8 cellular contexts compared by ENCODE assay signal in genomic region chr1:154943649-154944421, GRCh38. TPM values are rescaled to one million over a fixed set of nuclear protein-coding genes. Genes with fewer than 3 reads are reported as not detected.
A peak's percentile ranks its signal among the peaks of the same experiment; 100 is the strongest.
DNase-seq lines count a peak whose midpoint lies in the region; ATAC-seq, FAIRE-seq and TF ChIP-seq lines count a peak whose summit lies in the region.

No MANE protein-coding gene starts in this region.

- H3K4me1 Mint-ChIP-seq in naive thymus-derived CD8-positive, alpha-beta T cell: peaks cover 24 to 64% (median 55%) of the 10 kb centered on the region in 4 donors

- TF ChIP-seq CTCF in WERI-Rb-1 (IDR thresholded peaks at IDR 0.05; ENCODE audit: low read depth, low read length) (peak; percentile 100), endothelial cell of umbilical vein (IDR thresholded peaks at IDR 0.05; ENCODE audit: extremely low read depth in 1 of 2, insufficient read depth in 1 of 2, low read depth in 1 of 2, low read length in 2 of 2) (peak; percentile 69 to 85)

- no peaks in the 10 kb centered on the region for H4K20me1 ChIP-seq in endothelial cell of umbilical vein (replicated peaks; ENCODE audit: control insufficient read depth, extremely low read depth, insufficient read depth, low read length)

- peak; percentile 51 to 56 for DNase-seq in SHP77 (lab: John Stamatoyannopoulos, UW)
- DNase-seq in SHP77 treated with DMSO at 0.1 percent for 48 hours (lab: John Stamatoyannopoulos, UW): no peak
- DNase-seq in NAMALWA (ENCODE audit: low spot score): peak; percentile 95
- DNase-seq in WERI-Rb-1: peak; percentile 76
- peak; percentile 29 for DNase-seq in endothelial cell of umbilical vein (ENCODE audit: low read depth, low spot score)
- DNase-seq in naive thymus-derived CD8-positive, alpha-beta T cell: peak in 1 of 10 donors; percentile 35

- peaks cover 0 to 46% (median 5%) of the 10 kb centered on the region in 3 donors for H3K36me3 Mint-ChIP-seq in naive thymus-derived CD8-positive, alpha-beta T cell

- POLR2A ChIA-PET in endothelial cell of umbilical vein (lab: Charles Lee): interaction anchor here (1.1 to 1.4 kb wide), 2 partner anchors 29 to 384 kb away, joined by 3 read pairs; no protein-coding TSS in a partner anchor
- POLR2A ChIA-PET in naive thymus-derived CD8-positive, alpha-beta T cell (lab: Charles Lee): interaction anchor here (0.6 to 1.5 kb wide), 9 partner anchors 17 to 976 kb away, joined by 3 to 7 read pairs (median 3); partner anchors contain the start of genes CREB3L4 and PYGO2

- no peak for TF ChIP-seq POLR2A in endothelial cell of umbilical vein (IDR thresholded peaks at IDR 0.05; ENCODE audit: low read depth, low read length)

- no peaks in the 10 kb centered on the region for H3K4me1 ChIP-seq in endothelial cell of umbilical vein (ENCODE audit: control insufficient read depth, extremely low read depth, insufficient read depth, low read length)

- peak overlapping the region in 5 of 10 donors; percentile 8 to 74 (median 38) for H3K4me3 Mint-ChIP-seq in naive thymus-derived CD8-positive, alpha-beta T cell

- H3K9ac ChIP-seq in endothelial cell of umbilical vein (replicated peaks; ENCODE audit: extremely low read depth, insufficient read depth, low read length): no peak overlapping the region

- no peaks in the 10 kb centered on the region for H3K9me1 ChIP-seq in endothelial cell of umbilical vein (replicated peaks; ENCODE audit: control insufficient read depth, extremely low read depth, insufficient read depth, low read length)

- H3K27ac ChIP-seq in WERI-Rb-1 (0 out of 2 replicates have a peak overlapping the region, but pooled peaks have one; percentile 7), endothelial cell of umbilical vein (ENCODE audit: insufficient read depth, low read depth, low read length) (no peak overlapping the region)

- peaks cover 46% of the 10 kb centered on the region for H3K36me3 ChIP-seq in WERI-Rb-1
- H3K36me3 ChIP-seq in endothelial cell of umbilical vein (ENCODE audit: control insufficient read depth in 2 of 2, extremely low read depth in 1 of 2, insufficient read depth in 2 of 2, low read length in 2 of 2): peaks cover 0 to 25% of the 10 kb centered on the region in 2 experiments

- FAIRE-seq in endothelial cell of umbilical vein (lab: Jason Lieb, UNC): peak; percentile 90

- H3K4me3 ChIP-seq in WERI-Rb-1 (ENCODE audit: low read depth, low read length) (no peak overlapping the region), endothelial cell of umbilical vein (replicated peaks in 1 of 3; ENCODE audit: insufficient read depth in 1 of 3, low read depth in 1 of 3, low read length in 3 of 3) (no peak overlapping the region)

- H3K4me2 ChIP-seq in endothelial cell of umbilical vein (ENCODE audit: insufficient read depth, low read length): no peak overlapping the region

- no peak overlapping the region for H2AFZ ChIP-seq in endothelial cell of umbilical vein (ENCODE audit: low read depth, low read length)

- H3K27ac Mint-ChIP-seq in naive thymus-derived CD8-positive, alpha-beta T cell: peak overlapping the region; percentile 78 to 94 (median 90)

- peak in 1 of 2 donors; percentile 24 for ATAC-seq in naive thymus-derived CD8-positive, alpha-beta T cell
- ATAC-seq in HG02678 (IDR thresholded peaks at IDR 0.05; ENCODE audit: unreplicated experiment) (no peak), GM21390 (IDR thresholded peaks at IDR 0.05; ENCODE audit: unreplicated experiment) (no peak)

- no peaks in the 10 kb centered on the region for H3K79me2 ChIP-seq in endothelial cell of umbilical vein (ENCODE audit: control insufficient read depth, insufficient read depth, low read length)

- TSS peak; percentile 71 for BruUV-seq in endothelial cell of umbilical vein (replicated peaks; lab: Mats Ljungman, UMichigan)

- H3K27me3 ChIP-seq in WERI-Rb-1 (ENCODE audit: insufficient read depth, low read depth, severe bottlenecking) (no peaks in the 10 kb centered on the region), endothelial cell of umbilical vein (ENCODE audit: control insufficient read depth in 2 of 2, insufficient read depth in 2 of 2, low read length in 2 of 2) (no peaks in the 10 kb centered on the region)

- H3K27me3 Mint-ChIP-seq in naive thymus-derived CD8-positive, alpha-beta T cell: no peaks in the 10 kb centered on the region

- H3K9me3 ChIP-seq in WERI-Rb-1 (ENCODE audit: severe bottlenecking) (no peaks in the 10 kb centered on the region), endothelial cell of umbilical vein (replicated peaks; ENCODE audit: control insufficient read depth, insufficient read depth, low read length) (no peaks in the 10 kb centered on the region)

- intact Hi-C loops in endothelial cell of umbilical vein (cut with micrococcal nuclease): no loop called here

- CTCF ChIA-PET in endothelial cell of umbilical vein (lab: Charles Lee): interaction anchor here (0.6 to 3.4 kb wide), 26 partner anchors 9 to 459 kb away, joined by 3 to 19 read pairs (median 4); partner anchors contain the start of gene CKS1B

- H3K9me3 Mint-ChIP-seq in naive thymus-derived CD8-positive, alpha-beta T cell: no peaks in the 10 kb centered on the region

- dilution Hi-C loops in endothelial cell of umbilical vein (cut with MboI; ENCODE audit: extremely low pct_ligation_motif_present, low sequenced_read_pairs): no loop called here

TF ChIP-seq in endothelial cell of umbilical vein, 7 proteins besides CTCF, POLR2A, EP300 and RAD21 (continues in another document):
- no peak for TF ChIP-seq GATA2 (IDR thresholded peaks at IDR 0.05; ENCODE audit: insufficient read depth, insufficient read length, low read depth, low read length)
- no peak for TF ChIP-seq EZH2 (IDR thresholded peaks at IDR 0.05; ENCODE audit: borderline replicate concordance, low read depth, low read length, severe bottlenecking)

RNA-seq across cellular contexts. Expression of gene PMVK, which starts 7.3 kb away (rescaled TPM):
- 22.6 and 23.0 TPM in 2 replicates for total RNA-seq in endothelial cell of umbilical vein
- polyA plus RNA-seq in endothelial cell of umbilical vein: 24.0 and 32.7 TPM in 2 replicates
- polyA plus RNA-seq in endothelial cell of umbilical vein (2011; cell fraction: cytosol; rRNA removed): 32.2 and 37.9 TPM in 2 replicates
- 12.4 and 14.4 TPM in 2 replicates for polyA plus RNA-seq in endothelial cell of umbilical vein (2011; cell fraction: nucleus; rRNA removed)
- polyA plus RNA-seq in endothelial cell of umbilical vein (2012): 27.9 and 30.5 TPM in 2 replicates
- 13.1 and 15.8 TPM in 2 replicates for polyA minus RNA-seq in endothelial cell of umbilical vein
- polyA minus RNA-seq in endothelial cell of umbilical vein (2011; cell fraction: cytosol; rRNA and poly(A)+ RNA removed): 18.8 TPM
- polyA minus RNA-seq in endothelial cell of umbilical vein (2011; cell fraction: nucleus; rRNA and poly(A)+ RNA removed): 2.9 and 3.3 TPM in 2 replicates
- 10 to 100 TPM; 11.7 to 13.5 TPM for total RNA-seq in naive thymus-derived CD8-positive, alpha-beta T cell
- 10 to 100 TPM; 41.0 to 45.7 (median 45.1) TPM for polyA plus RNA-seq in naive thymus-derived CD8-positive, alpha-beta T cell

RNA-seq across cellular contexts. Expression of gene PBXIP1, which starts 12.1 kb away (rescaled TPM):
- total RNA-seq in endothelial cell of umbilical vein: 49.0 and 49.4 TPM in 2 replicates
- 45.0 and 54.7 TPM in 2 replicates for polyA plus RNA-seq in endothelial cell of umbilical vein
- 50.0 and 61.1 TPM in 2 replicates for polyA plus RNA-seq in endothelial cell of umbilical vein (2011; cell fraction: cytosol; rRNA removed)
- polyA plus RNA-seq in endothelial cell of umbilical vein (2011; cell fraction: nucleus; rRNA removed): 76.7 and 77.1 TPM in 2 replicates
- polyA plus RNA-seq in endothelial cell of umbilical vein (2012): 45.2 and 46.0 TPM in 2 replicates
- polyA minus RNA-seq in endothelial cell of umbilical vein: 60.7 and 62.5 TPM in 2 replicates
- polyA minus RNA-seq in endothelial cell of umbilical vein (2011; cell fraction: cytosol; rRNA and poly(A)+ RNA removed): 8.9 TPM
- polyA minus RNA-seq in endothelial cell of umbilical vein (2011; cell fraction: nucleus; rRNA and poly(A)+ RNA removed): 20.8 and 23.4 TPM in 2 replicates
- total RNA-seq in naive thymus-derived CD8-positive, alpha-beta T cell: 100 to 1,000 TPM; 317 to 319 TPM
- polyA plus RNA-seq in naive thymus-derived CD8-positive, alpha-beta T cell: 100 to 1,000 TPM; 182 to 239 (median 183) TPM

RNA-seq across cellular contexts. Expression of gene PYGO2, which starts 17.7 kb away (rescaled TPM):
- total RNA-seq in endothelial cell of umbilical vein: 21.5 and 21.9 TPM in 2 replicates
- polyA plus RNA-seq in endothelial cell of umbilical vein: 19.3 and 19.5 TPM in 2 replicates
- polyA plus RNA-seq in endothelial cell of umbilical vein (2011; cell fraction: cytosol; rRNA removed): 15.7 and 17.9 TPM in 2 replicates
- polyA plus RNA-seq in endothelial cell of umbilical vein (2011; cell fraction: nucleus; rRNA removed): 29.3 and 31.7 TPM in 2 replicates
- 9.3 and 13.0 TPM in 2 replicates for polyA plus RNA-seq in endothelial cell of umbilical vein (2012)
- 12.3 and 12.6 TPM in 2 replicates for polyA minus RNA-seq in endothelial cell of umbilical vein
- 30.9 TPM for polyA minus RNA-seq in endothelial cell of umbilical vein (2011; cell fraction: cytosol; rRNA and poly(A)+ RNA removed)
- 6.4 and 9.2 TPM in 2 replicates for polyA minus RNA-seq in endothelial cell of umbilical vein (2011; cell fraction: nucleus; rRNA and poly(A)+ RNA removed)
- total RNA-seq in naive thymus-derived CD8-positive, alpha-beta T cell: 10 to 100 TPM; 55.6 to 57.3 TPM
- polyA plus RNA-seq in naive thymus-derived CD8-positive, alpha-beta T cell: 10 to 100 TPM; 21.5 to 50.8 (median 35.8) TPM

RNA-seq across cellular contexts. Expression of gene SHC1, which starts 26.7 kb away (rescaled TPM):
- total RNA-seq in endothelial cell of umbilical vein: 286 and 316 TPM in 2 replicates
- 324 and 379 TPM in 2 replicates for polyA plus RNA-seq in endothelial cell of umbilical vein
- polyA plus RNA-seq in endothelial cell of umbilical vein (2011; cell fraction: cytosol; rRNA removed): 270 and 289 TPM in 2 replicates
- polyA plus RNA-seq in endothelial cell of umbilical vein (2011; cell fraction: nucleus; rRNA removed): 1,209 and 1,535 TPM in 2 replicates
- 283 and 289 TPM in 2 replicates for polyA plus RNA-seq in endothelial cell of umbilical vein (2012)
- 398 and 421 TPM in 2 replicates for polyA minus RNA-seq in endothelial cell of umbilical vein
- 78.9 TPM for polyA minus RNA-seq in endothelial cell of umbilical vein (2011; cell fraction: cytosol; rRNA and poly(A)+ RNA removed)
- polyA minus RNA-seq in endothelial cell of umbilical vein (2011; cell fraction: nucleus; rRNA and poly(A)+ RNA removed): 156 and 190 TPM in 2 replicates
- 10 to 100 TPM; 60.7 to 68.5 TPM for total RNA-seq in naive thymus-derived CD8-positive, alpha-beta T cell
- polyA plus RNA-seq in naive thymus-derived CD8-positive, alpha-beta T cell: 10 to 100 TPM; 22.6 to 27.4 (median 24.4) TPM

RNA-seq across cellular contexts. Expression of gene CKS1B, which starts 30.6 kb away (rescaled TPM):
- 126 and 128 TPM in 2 replicates for total RNA-seq in endothelial cell of umbilical vein
- 280 and 319 TPM in 2 replicates for polyA plus RNA-seq in endothelial cell of umbilical vein
- polyA plus RNA-seq in endothelial cell of umbilical vein (2011; cell fraction: cytosol; rRNA removed): 344 and 372 TPM in 2 replicates
- polyA plus RNA-seq in endothelial cell of umbilical vein (2011; cell fraction: nucleus; rRNA removed): 121 and 129 TPM in 2 replicates
- polyA plus RNA-seq in endothelial cell of umbilical vein (2012): 88.1 and 218 TPM in 2 replicates
- 130 and 146 TPM in 2 replicates for polyA minus RNA-seq in endothelial cell of umbilical vein
- 115 TPM for polyA minus RNA-seq in endothelial cell of umbilical vein (2011; cell fraction: cytosol; rRNA and poly(A)+ RNA removed)
- polyA minus RNA-seq in endothelial cell of umbilical vein (2011; cell fraction: nucleus; rRNA and poly(A)+ RNA removed): 25.5 and 37.7 TPM in 2 replicates
- 10 to 100 TPM; 11.1 to 11.7 TPM for total RNA-seq in naive thymus-derived CD8-positive, alpha-beta T cell
- 10 to 100 TPM; 58.0 to 66.6 (median 63.0) TPM for polyA plus RNA-seq in naive thymus-derived CD8-positive, alpha-beta T cell
